ENCODE assay signal across 10 cellular contexts in genomic region chr11:72333657-72334056, GRCh38.
DNase-seq lines count a peak whose midpoint lies in the region; ATAC-seq, FAIRE-seq and TF ChIP-seq lines count a peak whose summit lies in the region.
"Had no signal": no experiment of that assay in that cellular context is flagged by ENCODE, and none has a peak within 500 bp of the region (broad histone marks: within the 10 kb centered on the region; RNA-seq: fewer than 3 reads in every experiment).

No MANE protein-coding gene starts in this region.

- TF ChIP-seq CTCF in GM12878 (IDR thresholded peaks at IDR 0.05 in 2 of 3, conservative IDR thresholded peaks at IDR 0.05 in 1 of 3; ENCODE audit: control insufficient read depth in 2 of 3, extremely low read depth in 1 of 3, insufficient read depth in 1 of 3, low read depth in 3 of 3, low read length in 3 of 3) (no peak), neural progenitor cell (IDR thresholded peaks at IDR 0.05) (peak; percentile 45), ascending aorta (IDR thresholded peaks at IDR 0.05) (no peak)

- SMC1A ChIA-PET in GM12878 (lab: Charles Lee; ENCODE audit: uncharacterized antibody, unreplicated experiment), result interaction anchor here (0.7 to 1.5 kb wide), 3 partner anchors 19 to 97 kb away, joined by 3 read pairs; no protein-coding TSS in a partner anchor

- TF ChIP-seq EP300 in GM12878 (IDR thresholded peaks at IDR 0.05; ENCODE audit: borderline replicate concordance in 1 of 2, control insufficient read depth in 1 of 2, low read depth in 2 of 2, low read length in 2 of 2), result no peak

- H3K4me1 Mint-ChIP-seq in neural progenitor cell, result peaks cover 4% of the 10 kb centered on the region

- H3K9me3 Mint-ChIP-seq in neural progenitor cell, result no peaks in the 10 kb centered on the region
- H3K9me3 Mint-ChIP-seq: dendritic cell treated with granulocyte-macrophage colony-stimulating factor and Interleukin-4, amounts not matched to agents 40 ng/mL and 50 ng/mL, for 4 days had no signal

- ATAC-seq in GM12878, result peak; percentile 34
- ATAC-seq in HG02852 (IDR thresholded peaks at IDR 0.05; ENCODE audit: unreplicated experiment), result no peak

- H3K27me3 Mint-ChIP-seq in neural progenitor cell (ENCODE audit: insufficient read depth, low read depth), result no peaks in the 10 kb centered on the region
- H3K27me3 Mint-ChIP-seq: dendritic cell treated with granulocyte-macrophage colony-stimulating factor and Interleukin-4, amounts not matched to agents 40 ng/mL and 50 ng/mL, for 4 days had no signal

- H3K4me3 ChIP-seq in H7 (ENCODE audit: insufficient read depth, low read depth, low read length) (no peak overlapping the region), GM12878 (no peak overlapping the region), neural progenitor cell (no peak overlapping the region), ascending aorta (no peak overlapping the region)

- TF ChIP-seq POLR2A in GM12878 (IDR thresholded peaks at IDR 0.05; ENCODE audit: low read depth, low read length), result no peak

- no peaks in the 10 kb centered on the region for H3K9me3 ChIP-seq in GM12878 (replicated peaks; ENCODE audit: control insufficient read depth, insufficient read depth, low read length)
- H3K9me3 ChIP-seq in neural progenitor cell (ENCODE audit: low read depth), result no peaks in the 10 kb centered on the region
- H3K9me3 ChIP-seq in ascending aorta, result no peaks in the 10 kb centered on the region

- intact Hi-C loops in GM12878 (cut with micrococcal nuclease; ENCODE audit: unreplicated experiment) (loop anchor here (5.0 kb wide), 1 partner anchor 99 kb away; the partner anchor contains the start of gene CLPB), ascending aorta (cut with DNase I) (no loop called here)

- H4K20me1 ChIP-seq in GM12878 (ENCODE audit: control insufficient read depth, insufficient read depth) (no peaks in the 10 kb centered on the region), neural progenitor cell (ENCODE audit: low read depth) (no peaks in the 10 kb centered on the region)

- peaks cover 5% of the 10 kb centered on the region for H3F3A ChIP-seq in neural progenitor cell (ENCODE audit: low read depth)

- H3K9ac ChIP-seq in GM12878 (ENCODE audit: control insufficient read depth, insufficient read depth, low read length), result no peak overlapping the region
- H3K9ac ChIP-seq in neural progenitor cell, result no peak overlapping the region

- H3K79me2 ChIP-seq in GM12878 (ENCODE audit: control insufficient read depth, insufficient read depth, low read length) (no peaks in the 10 kb centered on the region), neural progenitor cell (ENCODE audit: low read depth) (no peaks in the 10 kb centered on the region)

- H3K27ac Mint-ChIP-seq in neural progenitor cell, result no peak overlapping the region
- H3K27ac Mint-ChIP-seq: dendritic cell treated with granulocyte-macrophage colony-stimulating factor and Interleukin-4, amounts not matched to agents 40 ng/mL and 50 ng/mL, for 4 days had no signal

- CTCF ChIA-PET in GM12878 (lab: Yijun Ruan, JAX), result interaction anchor here (1.0 kb wide), 1 partner anchor 80 kb away, joined by 4 read pairs; no protein-coding TSS in a partner anchor

- WGBS in GM12878 (ENCODE audit: insufficient coverage, insufficient replicate concordance, low lambda C conversion rate, missing lambda C conversion rate), result 76% methylated on average over 6 of the region's 6 CpGs

- TF ChIP-seq RAD21 in GM12878 (IDR thresholded peaks at IDR 0.05; ENCODE audit: insufficient read depth, low read depth, low read length), result no peak

- H3K27ac ChIP-seq in GM12878 (ENCODE audit: control insufficient read depth, insufficient read depth) (no peak overlapping the region), neural progenitor cell (no peak overlapping the region), ascending aorta (no peak overlapping the region)

- H3K4me2 ChIP-seq in GM12878 (ENCODE audit: control insufficient read depth, insufficient read depth) (no peak overlapping the region), neural progenitor cell (peak overlapping the region; percentile 13)

- H3K36me3 Mint-ChIP-seq in neural progenitor cell, result peaks cover 3% of the 10 kb centered on the region

- RAD21 ChIA-PET in GM12878 (lab: Charles Lee; ENCODE audit: unreplicated experiment), result interaction anchor here (1.2 kb wide), 1 partner anchor 97 kb away, joined by 4 read pairs; no protein-coding TSS in a partner anchor

- no peak for FAIRE-seq in GM12878 (lab: Jason Lieb, UNC)
- FAIRE-seq: GM18507 had no signal

- H3K4me1 ChIP-seq in GM12878 (ENCODE audit: control insufficient read depth, insufficient read depth, low read length) (no peaks in the 10 kb centered on the region), neural progenitor cell (peaks cover 7% of the 10 kb centered on the region), ascending aorta (peaks cover 0 to under 1% of the 10 kb centered on the region in 2 donors)

- H3K36me3 ChIP-seq in H7 (replicated peaks; ENCODE audit: control insufficient read depth, insufficient read depth, low read length) (no peaks in the 10 kb centered on the region; the same call in 1 of the 2 replicates), GM12878 (ENCODE audit: control insufficient read depth in 2 of 2, insufficient read depth in 2 of 2, low read length in 1 of 2) (no peaks in the 10 kb centered on the region; a peak in 2 of 4 replicates), neural progenitor cell (no peaks in the 10 kb centered on the region), ascending aorta (no peaks in the 10 kb centered on the region)

- BruUV-seq in GM12878 (replicated peaks; lab: Mats Ljungman, UMichigan), result no TSS peak

- DNase-seq in H7 (peak; percentile 82), SK-N-DZ (ENCODE audit: low spot score) (peak; percentile 92), GM12878 (ENCODE audit: low read depth, low spot score) (no peak), neural progenitor cell (ENCODE audit: low spot score) (peak; percentile 83), NCI-H510A (lab: John Stamatoyannopoulos, UW) (no peak), ascending aorta (ENCODE audit: low spot score in 2 of 2) (no peak), NCI-H2171 (lab: John Stamatoyannopoulos, UW) (no peak)

- in situ Hi-C loops in GM12878 (cut with MboI), result no loop called here

- no peak overlapping the region for H2AFZ ChIP-seq in GM12878 (ENCODE audit: control insufficient read depth, low read depth, low read length)
- no peak overlapping the region for H2AFZ ChIP-seq in neural progenitor cell (replicated peaks)

- POLR2A ChIA-PET in GM12878 (lab: Charles Lee), result no interaction called here

- no peak overlapping the region for H3K4me3 Mint-ChIP-seq in neural progenitor cell
- H3K4me3 Mint-ChIP-seq: dendritic cell treated with granulocyte-macrophage colony-stimulating factor and Interleukin-4, amounts not matched to agents 40 ng/mL and 50 ng/mL, for 4 days had no signal

- H3K27me3 ChIP-seq in H7 (ENCODE audit: control insufficient read depth, insufficient read depth, low read length), result no peaks in the 10 kb centered on the region
- H3K27me3 ChIP-seq in GM12878 (replicated peaks in 1 of 2; ENCODE audit: control insufficient read depth in 2 of 2, insufficient read depth in 2 of 2, low read length in 1 of 2), result no peaks in the 10 kb centered on the region
- H3K27me3 ChIP-seq in neural progenitor cell, result no peaks in the 10 kb centered on the region
- H3K27me3 ChIP-seq in ascending aorta, result no peaks in the 10 kb centered on the region

TF ChIP-seq in GM12878, 131 proteins besides CTCF, POLR2A, EP300 and RAD21:
- TF ChIP-seq RUNX3 (IDR thresholded peaks at IDR 0.05; ENCODE audit: low read length) (0 out of 2 replicates have a peak, but pooled peaks have one; percentile 10), ZNF207 (IDR thresholded peaks at IDR 0.05; ENCODE audit: borderline replicate concordance) (no peak)

Comparison
In these comparisons a context has a peak if more than half of its experiments do, and no peak if none do; other contexts are left out.
1. DNase-seq: peak in H7 (single experiment), SK-N-DZ (single experiment) and neural progenitor cell (single experiment); none in GM12878 (single experiment), NCI-H510A (single experiment), ascending aorta (0 of 2) and NCI-H2171 (single experiment).